In the genomic region with DNA sequence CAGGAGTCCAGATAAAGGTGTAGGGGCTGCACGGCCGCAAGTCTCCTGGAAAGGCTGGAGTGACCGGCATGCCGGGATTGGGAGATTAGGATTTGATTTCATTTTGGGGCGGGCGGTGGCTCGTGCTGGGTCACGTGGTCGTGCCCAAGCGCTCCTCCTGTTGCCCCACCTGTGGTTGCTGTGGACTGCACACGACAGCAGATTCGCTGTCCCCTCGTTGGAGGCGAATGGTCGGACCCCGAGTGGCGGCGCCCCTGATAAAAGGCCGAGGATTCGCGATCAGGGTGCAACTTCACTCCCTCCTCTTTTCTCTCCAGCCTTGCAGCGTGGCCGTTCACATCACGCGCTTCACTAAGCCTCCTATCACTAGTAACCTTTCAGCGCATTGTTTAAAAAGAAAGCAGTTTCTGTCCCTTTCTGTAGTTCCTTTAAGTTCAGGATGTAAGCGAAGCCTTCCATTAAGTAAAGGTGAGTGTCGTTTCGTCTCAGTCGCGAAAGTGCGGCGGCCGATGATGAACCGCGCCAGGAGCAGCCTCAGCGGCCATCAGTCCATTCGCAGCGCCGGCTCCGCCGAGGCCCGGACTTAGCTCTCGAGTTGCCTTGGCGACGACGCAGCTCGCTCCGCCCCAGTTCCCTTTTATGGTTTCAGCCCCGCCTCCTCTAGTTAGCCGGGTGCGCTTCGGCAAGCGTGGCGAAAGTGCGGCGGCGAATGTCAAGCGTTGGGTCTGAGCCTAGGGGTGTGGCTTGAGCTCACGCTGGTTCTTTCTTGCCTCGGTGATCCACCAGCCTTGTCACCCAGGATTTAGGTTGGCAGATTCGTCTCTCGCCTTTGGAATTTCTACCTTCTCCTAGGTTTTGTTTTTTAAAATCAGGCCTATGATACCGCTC, we compare ENCODE assay signal across 8 cellular contexts. TPM values are rescaled to one million over a fixed set of nuclear protein-coding genes. Genes with fewer than 3 reads are reported as not detected.
DNase-seq lines count a peak whose midpoint lies in the region; ATAC-seq lines count a peak whose summit lies in the region.

No MANE protein-coding gene starts in this region.

- H3K27ac Mint-ChIP-seq in activated naive CD8-positive, alpha-beta T cell: peak overlapping the region; percentile 100

- no peaks in the 10 kb centered on the region for H3K27me3 Mint-ChIP-seq in activated naive CD8-positive, alpha-beta T cell

- peak; percentile 78 for ATAC-seq in GM21786 (IDR thresholded peaks at IDR 0.05; ENCODE audit: unreplicated experiment)

- peaks cover 57% of the 10 kb centered on the region for H3K4me1 Mint-ChIP-seq in activated naive CD8-positive, alpha-beta T cell (ENCODE audit: low read depth)

- H3K4me3 Mint-ChIP-seq in activated naive CD8-positive, alpha-beta T cell: peak overlapping the region; percentile 98

- H3K9me3 Mint-ChIP-seq in activated naive CD8-positive, alpha-beta T cell (ENCODE audit: low read depth): no peaks in the 10 kb centered on the region

- in situ Hi-C loops in SK-MEL-5 (cut with HindIII; ENCODE audit: low pct_unique_long_range_greater_than_20kb, low sequenced_read_pairs): no loop called here

- peaks cover 9% of the 10 kb centered on the region for H3K36me3 Mint-ChIP-seq in activated naive CD8-positive, alpha-beta T cell

- DNase-seq in DMS79 treated with DMSO at 0.1 percent for 48 hours (lab: John Stamatoyannopoulos, UW) (peak; percentile 97), LoVo (ENCODE audit: low spot score) (peak; percentile 98), SK-MEL-5 (ENCODE audit: low read depth, low spot score) (peak; percentile 98), glomerular endothelial cell (ENCODE audit: extremely low read depth, low read depth, low spot score) (peak; percentile 94), nucleus accumbens (lab: John Stamatoyannopoulos, UW) (peak; percentile 75 to 99 (median 98)), superior temporal gyrus (ENCODE audit: extremely low spot score) (peak; percentile 100)

RNA-seq across cellular contexts. Expression of gene PPP1R37, which starts 1.7 kb away (rescaled TPM):
- 41.2 and 46.0 TPM in 2 replicates for total RNA-seq in SK-MEL-5 (2014; rRNA removed; shearing (Covaris generic))
- 50.6 and 64.3 TPM in 2 replicates for polyA plus RNA-seq in SK-MEL-5 (2015; cell fraction: cytosol; rRNA removed)
- polyA plus RNA-seq in SK-MEL-5 (2015; cell fraction: nucleus; rRNA removed): 86.3 and 136 TPM in 2 replicates
- total RNA-seq in glomerular endothelial cell: 39.6 and 44.7 TPM in 2 replicates

RNA-seq across cellular contexts. Expression of gene GEMIN7, which starts 12.2 kb away (rescaled TPM):
- 24.7 and 26.7 TPM in 2 replicates for total RNA-seq in SK-MEL-5 (2014; rRNA removed; shearing (Covaris generic))
- 41.2 and 45.4 TPM in 2 replicates for polyA plus RNA-seq in SK-MEL-5 (2015; cell fraction: cytosol; rRNA removed)
- 20.9 and 26.1 TPM in 2 replicates for polyA plus RNA-seq in SK-MEL-5 (2015; cell fraction: nucleus; rRNA removed)
- 33.6 and 45.6 TPM in 2 replicates for total RNA-seq in glomerular endothelial cell

RNA-seq across cellular contexts. Expression of gene ZNF296, which starts 15.0 kb away (rescaled TPM):
- total RNA-seq in SK-MEL-5 (2014; rRNA removed; shearing (Covaris generic)): 0.08 and 0.32 TPM in 2 replicates
- 0.05 and 0.30 TPM in 2 replicates for polyA plus RNA-seq in SK-MEL-5 (2015; cell fraction: cytosol; rRNA removed)
- polyA plus RNA-seq in SK-MEL-5 (2015; cell fraction: nucleus; rRNA removed): 1.1 TPM in 1 of 2 replicates, not detected in the other
- 0.53 and 0.78 TPM in 2 replicates for total RNA-seq in glomerular endothelial cell

RNA-seq across cellular contexts. Expression of gene CLASRP, which starts 52.4 kb away (rescaled TPM):
- total RNA-seq in SK-MEL-5 (2014; rRNA removed; shearing (Covaris generic)): 13.7 and 28.8 TPM in 2 replicates
- polyA plus RNA-seq in SK-MEL-5 (2015; cell fraction: cytosol; rRNA removed): 23.3 and 29.1 TPM in 2 replicates
- 410 and 453 TPM in 2 replicates for polyA plus RNA-seq in SK-MEL-5 (2015; cell fraction: nucleus; rRNA removed)
- 42.7 and 43.3 TPM in 2 replicates for total RNA-seq in glomerular endothelial cell

Comparison
In these comparisons a context has a peak if more than half of its experiments do, and no peak if none do; other contexts are left out.
1. Peak in every context shown above with its lines: DNase-seq and ATAC-seq.